Comparison of ENCODE assay signal across 1 cellular context in the genomic region with DNA sequence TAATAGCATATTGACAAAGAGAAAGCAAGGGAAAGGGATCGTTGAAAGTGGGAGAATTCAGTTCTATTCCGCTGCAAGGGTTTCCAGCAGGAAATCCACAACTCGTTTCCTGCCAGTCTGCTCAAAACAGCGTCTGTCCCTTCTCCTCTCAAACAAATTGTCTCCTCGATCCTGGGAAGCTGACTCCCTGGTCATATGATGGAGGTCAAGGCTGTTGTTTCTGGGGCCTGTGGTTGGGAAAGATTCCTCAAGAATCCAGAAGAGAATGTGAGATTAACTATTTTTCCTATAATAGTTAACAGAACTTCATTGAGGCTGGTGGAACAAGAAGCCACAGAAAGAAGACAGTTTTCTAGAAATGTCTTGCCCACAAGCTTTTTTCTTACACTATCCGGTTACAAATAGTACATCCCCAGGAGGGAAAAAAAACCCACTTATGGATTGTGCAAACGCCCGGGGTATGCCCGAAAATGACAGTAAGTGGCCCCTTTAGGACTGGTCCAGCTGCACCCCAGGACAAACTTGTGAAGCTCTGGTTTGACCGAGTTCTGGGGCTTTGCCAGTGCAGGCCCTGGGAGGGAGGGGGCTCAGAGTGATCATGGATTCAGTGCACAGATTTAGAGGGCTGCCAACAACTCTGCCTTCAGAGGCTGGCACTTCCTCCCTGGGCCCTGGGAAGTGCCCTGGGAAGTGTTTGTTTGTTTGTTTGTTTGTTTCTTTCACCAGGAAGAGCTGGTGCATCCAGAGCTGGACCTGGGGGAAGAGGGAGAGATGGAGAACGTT.
TF ChIP-seq lines count a peak whose summit lies in the region.

No MANE protein-coding gene starts in this region.

TF ChIP-seq in IMR-90, 13 proteins besides CTCF, POLR2A, EP300 and RAD21:
- TF ChIP-seq CEBPB (IDR thresholded peaks at IDR 0.05; ENCODE audit: low read depth, low read length) (no peak), NFE2L2 (IDR thresholded peaks at IDR 0.05; ENCODE audit: low read depth, low read length) (no peak), RFX5 (IDR thresholded peaks at IDR 0.05; ENCODE audit: low read depth, low read length) (no peak), FOS (IDR thresholded peaks at IDR 0.05; ENCODE audit: low read depth, low read length) (no peak), BHLHE40 (IDR thresholded peaks at IDR 0.05; ENCODE audit: low read depth, low read length) (no peak), CHD1 (IDR thresholded peaks at IDR 0.05; ENCODE audit: low read depth, low read length) (no peak), SMC3 (IDR thresholded peaks at IDR 0.05; ENCODE audit: low read depth, low read length) (no peak), MAZ (IDR thresholded peaks at IDR 0.05; ENCODE audit: borderline replicate concordance, low read depth, low read length) (no peak), RCOR1 (IDR thresholded peaks at IDR 0.05; ENCODE audit: insufficient replicate concordance, low read length) (no peak), MAFK (IDR thresholded peaks at IDR 0.05; ENCODE audit: low read depth, low read length) (no peak), MXI1 (IDR thresholded peaks at IDR 0.05; ENCODE audit: borderline replicate concordance, low read depth, low read length) (no peak)
- TF ChIP-seq, protein P1, sequence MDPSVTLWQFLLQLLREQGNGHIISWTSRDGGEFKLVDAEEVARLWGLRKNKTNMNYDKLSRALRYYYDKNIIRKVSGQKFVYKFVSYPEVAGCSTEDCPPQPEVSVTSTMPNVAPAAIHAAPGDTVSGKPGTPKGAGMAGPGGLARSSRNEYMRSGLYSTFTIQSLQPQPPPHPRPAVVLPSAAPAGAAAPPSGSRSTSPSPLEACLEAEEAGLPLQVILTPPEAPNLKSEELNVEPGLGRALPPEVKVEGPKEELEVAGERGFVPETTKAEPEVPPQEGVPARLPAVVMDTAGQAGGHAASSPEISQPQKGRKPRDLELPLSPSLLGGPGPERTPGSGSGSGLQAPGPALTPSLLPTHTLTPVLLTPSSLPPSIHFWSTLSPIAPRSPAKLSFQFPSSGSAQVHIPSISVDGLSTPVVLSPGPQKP (IDR thresholded peaks at IDR 0.05; ENCODE audit: borderline replicate concordance, low read depth, low read length), result no peak
- TF ChIP-seq, protein P2, sequence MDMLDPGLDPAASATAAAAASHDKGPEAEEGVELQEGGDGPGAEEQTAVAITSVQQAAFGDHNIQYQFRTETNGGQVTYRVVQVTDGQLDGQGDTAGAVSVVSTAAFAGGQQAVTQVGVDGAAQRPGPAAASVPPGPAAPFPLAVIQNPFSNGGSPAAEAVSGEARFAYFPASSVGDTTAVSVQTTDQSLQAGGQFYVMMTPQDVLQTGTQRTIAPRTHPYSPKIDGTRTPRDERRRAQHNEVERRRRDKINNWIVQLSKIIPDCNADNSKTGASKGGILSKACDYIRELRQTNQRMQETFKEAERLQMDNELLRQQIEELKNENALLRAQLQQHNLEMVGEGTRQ (IDR thresholded peaks at IDR 0.05; ENCODE audit: low read depth, low read length), result no peak
